10 cellular contexts compared by ENCODE assay signal in the genomic region with DNA sequence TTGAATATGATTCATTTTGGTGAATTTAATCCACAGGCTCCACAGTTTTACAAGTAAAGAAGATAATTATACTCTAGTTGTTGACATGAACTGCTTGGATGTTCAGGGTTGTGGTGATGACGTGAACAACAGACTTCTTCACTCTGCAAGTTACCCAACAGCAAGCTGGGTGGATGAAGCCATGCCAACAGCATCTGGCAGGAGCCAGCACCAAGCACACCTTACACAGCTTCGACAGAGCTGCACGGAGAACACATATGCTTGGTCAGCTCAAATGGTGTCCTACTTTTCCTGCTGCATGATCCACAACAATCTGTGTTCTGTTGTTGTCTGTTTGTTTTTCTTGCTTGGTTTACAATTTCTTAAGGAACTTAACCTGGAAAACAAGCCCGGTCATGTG. TPM values are rescaled to one million over a fixed set of nuclear protein-coding genes. Genes with fewer than 3 reads are reported as not detected.
A peak's percentile ranks its signal among the peaks of the same experiment; 100 is the strongest.
DNase-seq lines count a peak whose midpoint lies in the region; ATAC-seq, FAIRE-seq and TF ChIP-seq lines count a peak whose summit lies in the region.
"Had no signal": no experiment of that assay in that cellular context is flagged by ENCODE, and none has a peak within 500 bp of the region (broad histone marks: within the 10 kb centered on the region; RNA-seq: fewer than 3 reads in every experiment).

No MANE protein-coding gene starts in this region.

- no peak for DNase-seq in CD14-positive monocyte (ENCODE audit: low spot score)
- DNase-seq in heart right ventricle, result no peak
- peak in 1 of 2 donors; percentile 33 for DNase-seq in psoas muscle
- no peak for DNase-seq in immature natural killer cell
- no peak for DNase-seq in NCI-H2081 (lab: John Stamatoyannopoulos, UW)
- DNase-seq in HTR-8/SVneo (ENCODE audit: insufficient read length, low spot score), result no peak

- TF ChIP-seq CTCF in CD14-positive monocyte (IDR thresholded peaks at IDR 0.05) (no peak), brain (conservative IDR thresholded peaks at IDR 0.05) (no peak), heart right ventricle (IDR thresholded peaks at IDR 0.05) (no peak), psoas muscle (IDR thresholded peaks at IDR 0.05) (no peak)

- H3K36me3 ChIP-seq in heart right ventricle (no peaks in the 10 kb centered on the region), psoas muscle (ENCODE audit: insufficient read depth in 1 of 2, low read depth in 1 of 2) (no peaks in the 10 kb centered on the region)

- H3K4me3 ChIP-seq in heart right ventricle (peak overlapping the region in 3 of 10 donors; percentile 6 to 24 (median 23)), psoas muscle (peak overlapping the region; percentile 17)

- H3K27ac Mint-ChIP-seq in CD14-positive monocyte (peak overlapping the region in 5 of 7 donors; percentile 13 to 83 (median 73)), brain (peak overlapping the region in 4 of 5 experiments; percentile 64 to 96 (median 84)), immature natural killer cell (peak overlapping the region in 1 of 6 donors; percentile 45)
- H3K27ac Mint-ChIP-seq: progenitor cell of endocrine pancreas had no signal

- H3K4me1 Mint-ChIP-seq in CD14-positive monocyte, result peaks cover 86% of the 10 kb centered on the region
- peaks cover 94% of the 10 kb centered on the region for H3K4me1 Mint-ChIP-seq in brain
- peaks cover 70 to 90% of the 10 kb centered on the region in 2 donors for H3K4me1 Mint-ChIP-seq in immature natural killer cell

- no peak overlapping the region for H3K4me3 Mint-ChIP-seq in CD14-positive monocyte
- H3K4me3 Mint-ChIP-seq in brain, result peak overlapping the region in 2 of 5 experiments; percentile 34 to 48
- H3K4me3 Mint-ChIP-seq in immature natural killer cell, result no peak overlapping the region
- H3K4me3 Mint-ChIP-seq: stimulated activated naive CD8-positive, alpha-beta T cell treated with anti-CD3 and anti-CD28 coated beads, Interleukin-15, Interleukin-2, amounts not matched to agents 100 ng/mL and 50 ng/mL, for 24 hours had no signal

- peaks cover 0 to 2% (median 0%) of the 10 kb centered on the region in 3 donors for H3K27me3 Mint-ChIP-seq in CD14-positive monocyte (ENCODE audit: low read depth in 3 of 3)
- peaks cover 3% of the 10 kb centered on the region for H3K27me3 Mint-ChIP-seq in brain
- H3K27me3 Mint-ChIP-seq in immature natural killer cell (ENCODE audit: low read depth in 3 of 3), result no peaks in the 10 kb centered on the region
- H3K27me3 Mint-ChIP-seq: progenitor cell of endocrine pancreas; stimulated activated naive CD8-positive, alpha-beta T cell treated with anti-CD3 and anti-CD28 coated beads, Interleukin-15, Interleukin-2, amounts not matched to agents 100 ng/mL and 50 ng/mL, for 24 hours had no signal

- H3K27me3 ChIP-seq in heart right ventricle, result no peaks in the 10 kb centered on the region
- no peaks in the 10 kb centered on the region for H3K27me3 ChIP-seq in psoas muscle (ENCODE audit: insufficient read depth in 3 of 3, low read length in 2 of 3)

- 36 to 46% methylated on average over 4 of the region's 4 CpGs for WGBS in heart right ventricle, 2 donors
- 25 to 39% (median 38%) methylated on average over 4 of the region's 4 CpGs for WGBS in psoas muscle, 3 donors

- H3K4me1 ChIP-seq in heart right ventricle, result peaks cover 41 to 100% (median 89%) of the 10 kb centered on the region in 9 donors
- H3K4me1 ChIP-seq in psoas muscle, result peaks cover 38% of the 10 kb centered on the region

- peaks cover 0 to 3% (median 0%) of the 10 kb centered on the region in 7 donors for H3K9me3 Mint-ChIP-seq in CD14-positive monocyte
- H3K9me3 Mint-ChIP-seq in brain, result no peaks in the 10 kb centered on the region
- no peaks in the 10 kb centered on the region for H3K9me3 Mint-ChIP-seq in immature natural killer cell
- H3K9me3 Mint-ChIP-seq: stimulated activated naive CD8-positive, alpha-beta T cell treated with anti-CD3 and anti-CD28 coated beads, Interleukin-15, Interleukin-2, amounts not matched to agents 100 ng/mL and 50 ng/mL, for 24 hours had no signal

- H3K27ac ChIP-seq in heart right ventricle, result peak overlapping the region; percentile 59 to 99 (median 86)
- peak overlapping the region; percentile 76 for H3K27ac ChIP-seq in psoas muscle

- no peaks in the 10 kb centered on the region for H3K9me3 ChIP-seq in heart right ventricle
- H3K9me3 ChIP-seq in psoas muscle, result no peaks in the 10 kb centered on the region

- intact Hi-C loops in CD14-positive monocyte (cut with micrococcal nuclease) (no loop called here), heart right ventricle (cut with DNase I) (loop anchor here in 1 of 10 donors (5.0 kb wide), 1 partner anchor 39 kb away; no protein-coding TSS in a partner anchor), psoas muscle (cut with DNase I) (no loop called here)

- peak in 1 of 8 donors; percentile 9 for ATAC-seq in heart right ventricle
- peak in 2 of 4 donors; percentile 29 to 34 for ATAC-seq in psoas muscle
- ATAC-seq in GM19324 (IDR thresholded peaks at IDR 0.05; ENCODE audit: low FRiP score, unreplicated experiment), result no peak

- no peak for FAIRE-seq in HTR-8/SVneo (lab: Jason Lieb, UNC)

- H3K36me3 Mint-ChIP-seq in CD14-positive monocyte (peaks cover 16 to 21% of the 10 kb centered on the region in 2 donors), brain (no peaks in the 10 kb centered on the region), immature natural killer cell (peaks cover 0 to 22% (median 3%) of the 10 kb centered on the region in 3 donors)

RNA-seq across cellular contexts. Expression of a gene that starts 9.8 kb away (rescaled TPM):
- polyA plus RNA-seq in CD14-positive monocyte (1 to 10 TPM; 2.8 to 4.6 TPM), brain (ENCODE audit: insufficient read depth, low read depth, low replicate concordance) (1.3 TPM), heart right ventricle (10 to 100 TPM in 1 of 2 donors, 1 to 10 TPM in 1; 7.6 to 18.4 TPM), psoas muscle (1 to 10 TPM; 1.7 to 3.3 (median 2.0) TPM), immature natural killer cell (1 to 10 TPM; 5.7 to 9.9 (median 7.4) TPM)
- total RNA-seq in heart right ventricle (10 to 100 TPM in 3 of 10 donors, 1 to 10 TPM in 7; 6.3 to 19.1 (median 8.6) TPM), psoas muscle (1 to 10 TPM; 2.5 to 4.1 (median 2.9) TPM)

RNA-seq across cellular contexts. Expression of a gene that starts 35.8 kb away (rescaled TPM):
- polyA plus RNA-seq in CD14-positive monocyte (10 to 100 TPM; 10.7 to 18.1 TPM), brain (ENCODE audit: insufficient read depth, low read depth, low replicate concordance) (49.3 TPM), heart right ventricle (10 to 100 TPM; 31.7 to 54.2 TPM), psoas muscle (10 to 100 TPM; 30.8 to 55.7 (median 31.8) TPM), immature natural killer cell (10 to 100 TPM; 20.3 to 27.2 (median 25.3) TPM)
- total RNA-seq in heart right ventricle (10 to 100 TPM; 13.8 to 29.3 (median 18.3) TPM), psoas muscle (10 to 100 TPM; 16.2 to 20.6 (median 17.0) TPM)
